ENCODE assay signal across 1 cellular context in genomic region chr1:3746784-3747521, GRCh38.
TF ChIP-seq lines count a peak whose summit lies in the region.

No MANE protein-coding gene starts in this region.

TF ChIP-seq in HepG2, 621 proteins besides CTCF, POLR2A, EP300 and RAD21 (continued from another document and continues in another):
- TF ChIP-seq MXI1 (IDR thresholded peaks at IDR 0.05; ENCODE audit: borderline replicate concordance, low read depth, low read length): peak; percentile 37; the same call in 1 of the 3 replicates
- no peak for TF ChIP-seq DMAP1 (CRISPR knock-in tag; IDR thresholded peaks at IDR 0.05)
- no peak for TF ChIP-seq ZBTB8A (CRISPR knock-in tag; IDR thresholded peaks at IDR 0.05; ENCODE audit: borderline replicate concordance, low read depth)
- TF ChIP-seq JUN (CRISPR knock-in tag; IDR thresholded peaks at IDR 0.05): no peak
- no peak for TF ChIP-seq ZNF343 (CRISPR knock-in tag; IDR thresholded peaks at IDR 0.05)
- peak; percentile 60; the same call in 1 of the 2 replicates for TF ChIP-seq TBX2 (CRISPR knock-in tag; IDR thresholded peaks at IDR 0.05; ENCODE audit: borderline replicate concordance)
- TF ChIP-seq ZNF383 (CRISPR knock-in tag; IDR thresholded peaks at IDR 0.05; ENCODE audit: borderline replicate concordance): no peak
- no peak for TF ChIP-seq MATR3 (CRISPR knock-in tag; IDR thresholded peaks at IDR 0.05)
- no peak for TF ChIP-seq ZFYVE20 (CRISPR knock-in tag; IDR thresholded peaks at IDR 0.05; ENCODE audit: borderline replicate concordance, low read depth)
- no peak for TF ChIP-seq E2F1 (CRISPR knock-in tag; IDR thresholded peaks at IDR 0.05)
- peak; percentile 61 for TF ChIP-seq SRSF1 (optimal IDR thresholded peaks at IDR 0.05; ENCODE audit: low read depth, low read length)
- no peak for TF ChIP-seq SP1 (IDR thresholded peaks at IDR 0.05)
- TF ChIP-seq SP1 (CRISPR knock-in tag; IDR thresholded peaks at IDR 0.05): peak; percentile 43; the same call in 1 of the 2 replicates
- TF ChIP-seq FOXK1 (CRISPR knock-in tag; IDR thresholded peaks at IDR 0.05; ENCODE audit: borderline replicate concordance, low read depth): 0 out of 2 replicates have a peak, but pooled peaks have one; percentile 14
- TF ChIP-seq ZNF770 (CRISPR knock-in tag; IDR thresholded peaks at IDR 0.05): no peak
- TF ChIP-seq YY1 (IDR thresholded peaks at IDR 0.05; ENCODE audit: insufficient read depth, insufficient replicate concordance, low read depth, low read length): peak; percentile 51
- no peak for TF ChIP-seq ZSCAN9 (CRISPR knock-in tag; IDR thresholded peaks at IDR 0.05; ENCODE audit: borderline replicate concordance)
- TF ChIP-seq SRY (CRISPR knock-in tag; IDR thresholded peaks at IDR 0.05): 0 out of 2 replicates have a peak, but pooled peaks have one; percentile 48
- no peak for TF ChIP-seq LRRFIP1 (CRISPR knock-in tag; conservative IDR thresholded peaks at IDR 0.05)
- no peak for TF ChIP-seq CBX2 (IDR thresholded peaks at IDR 0.05; ENCODE audit: low read depth, low read length)
- no peak for TF ChIP-seq CBX2 (CRISPR knock-in tag; IDR thresholded peaks at IDR 0.05; ENCODE audit: low read depth)
- no peak for TF ChIP-seq ZNF709 (CRISPR knock-in tag; IDR thresholded peaks at IDR 0.05)
- TF ChIP-seq TFDP1 (CRISPR knock-in tag; IDR thresholded peaks at IDR 0.05; ENCODE audit: borderline replicate concordance): peak; percentile 70; the same call in 1 of the 2 replicates
- TF ChIP-seq CHD2 (IDR thresholded peaks at IDR 0.05; ENCODE audit: low read depth, low read length): peak; percentile 34; the same call in 1 of the 2 replicates
- TF ChIP-seq PBX2 (CRISPR knock-in tag; IDR thresholded peaks at IDR 0.05): no peak
- no peak for TF ChIP-seq ZNF121 (CRISPR knock-in tag; IDR thresholded peaks at IDR 0.05)
- no peak for TF ChIP-seq DMTF1 (CRISPR knock-in tag; IDR thresholded peaks at IDR 0.05)
- peak; percentile 71 for TF ChIP-seq ZNF407 (CRISPR knock-in tag; IDR thresholded peaks at IDR 0.05; ENCODE audit: not compliant biosample characterization)
- TF ChIP-seq SPEN (CRISPR knock-in tag; IDR thresholded peaks at IDR 0.05; ENCODE audit: low read depth): peak; percentile 48; the same call in 1 of the 2 replicates
- TF ChIP-seq ZNF816 (CRISPR knock-in tag; IDR thresholded peaks at IDR 0.05; ENCODE audit: borderline replicate concordance): no peak
- TF ChIP-seq E2F5 (CRISPR knock-in tag; conservative IDR thresholded peaks at IDR 0.05): peak; percentile 71; the same call in 1 of the 2 replicates
- no peak for TF ChIP-seq ETV6 (CRISPR knock-in tag; conservative IDR thresholded peaks at IDR 0.05)
- TF ChIP-seq ATF2 (CRISPR knock-in tag; IDR thresholded peaks at IDR 0.05): no peak
- no peak for TF ChIP-seq ARNTL (CRISPR knock-in tag; IDR thresholded peaks at IDR 0.05)
- TF ChIP-seq PHF21A (CRISPR knock-in tag; IDR thresholded peaks at IDR 0.05): peak; percentile 40; the same call in 1 of the 2 replicates
- no peak for TF ChIP-seq ZNF607 (CRISPR knock-in tag; IDR thresholded peaks at IDR 0.05; ENCODE audit: borderline replicate concordance)
